ENCODE assay signal across 8 cellular contexts in the genomic region with DNA sequence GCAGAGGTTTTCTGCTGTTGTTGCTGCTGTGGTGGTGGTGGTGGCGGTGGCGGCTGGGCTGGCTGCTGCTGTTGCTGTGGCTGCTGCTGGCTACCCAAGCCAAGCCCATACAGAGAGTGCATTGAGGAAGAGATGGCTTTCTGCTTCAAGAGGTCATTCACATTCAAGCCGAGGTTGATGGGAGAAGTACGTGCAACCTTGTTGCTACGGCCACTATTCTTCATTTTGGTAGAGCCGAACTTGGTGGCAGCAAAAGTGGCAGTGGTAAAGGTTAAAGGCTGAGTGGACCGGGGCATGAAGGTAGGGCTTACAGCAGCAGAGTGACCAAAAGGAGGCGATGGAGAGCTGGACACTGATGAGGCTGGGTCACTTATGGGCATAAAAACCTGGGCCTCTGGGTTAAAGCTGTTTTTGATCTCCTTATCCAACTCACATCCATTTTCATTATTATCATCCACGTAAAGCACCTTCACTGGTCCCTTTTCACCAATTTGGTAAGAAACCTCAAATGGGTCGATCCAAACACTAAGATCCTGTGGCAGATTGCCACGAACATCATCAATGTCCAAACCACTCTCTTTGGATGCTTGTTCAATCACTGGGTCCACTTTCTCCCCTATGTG. TPM values are rescaled to one million over a fixed set of nuclear protein-coding genes. Genes with fewer than 3 reads are reported as not detected.
DNase-seq lines count a peak whose midpoint lies in the region; ATAC-seq and TF ChIP-seq lines count a peak whose summit lies in the region.

No MANE protein-coding gene starts in this region.

- WGBS in upper lobe of left lung, 2 donors: 62 to 77% methylated on average over 10 to 11 of the region's 11 CpGs

- H3K27ac ChIP-seq in effector memory CD4-positive, alpha-beta T cell (ENCODE audit: insufficient read depth, low read length, poor library complexity, severe bottlenecking): no peak overlapping the region
- H3K27ac ChIP-seq in mucosa of rectum (ENCODE audit: low read depth in 2 of 2, low read length in 2 of 2) (peak overlapping the region; percentile 56 to 97), upper lobe of left lung (peak overlapping the region in 3 of 4 donors; percentile 16 to 53 (median 38))

- ATAC-seq in upper lobe of left lung (ENCODE audit: low FRiP score in 2 of 2) (no peak), HG03108 (IDR thresholded peaks at IDR 0.05; ENCODE audit: unreplicated experiment) (no peak)

- peaks cover 15% of the 10 kb centered on the region for H3K36me3 ChIP-seq in effector memory CD4-positive, alpha-beta T cell (ENCODE audit: control insufficient read depth, insufficient read depth, low read length)
- H3K36me3 ChIP-seq in mucosa of rectum (ENCODE audit: control insufficient read depth in 2 of 2, insufficient read depth in 2 of 2, low read length in 2 of 2) (peaks cover 13 to 27% of the 10 kb centered on the region in 2 donors), upper lobe of left lung (peaks cover 5 to 24% (median 10%) of the 10 kb centered on the region in 4 donors)

- TF ChIP-seq CTCF in GM12874 (IDR thresholded peaks at IDR 0.05; ENCODE audit: insufficient read depth, low read depth, low read length) (peak; percentile 73), upper lobe of left lung (IDR thresholded peaks at IDR 0.05) (peak in 5 of 6 experiments; percentile 38 to 62 (median 46))

- DNase-seq in ACHN (peak; percentile 62), SK-MEL-5 (ENCODE audit: low read depth, low spot score) (peak; percentile 75), upper lobe of left lung (peak; percentile 73 to 75), NCI-H1436 treated with DMSO at 0.1 percent for 48 hours (lab: John Stamatoyannopoulos, UW) (no peak)
- DNase-seq in effector memory CD4-positive, alpha-beta T cell: no peak

- no peaks in the 10 kb centered on the region for H3K9me3 ChIP-seq in effector memory CD4-positive, alpha-beta T cell (ENCODE audit: control insufficient read depth, low read length)
- H3K9me3 ChIP-seq in mucosa of rectum (ENCODE audit: control insufficient read depth in 2 of 2, low read length in 2 of 2) (no peaks in the 10 kb centered on the region), upper lobe of left lung (no peaks in the 10 kb centered on the region)

- in situ Hi-C loops in ACHN (cut with HindIII; ENCODE audit: low pct_ligation_motif_present, low pct_unique_long_range_greater_than_20kb, low sequenced_read_pairs): no loop called here
- in situ Hi-C loops in SK-MEL-5 (cut with HindIII; ENCODE audit: low pct_unique_long_range_greater_than_20kb, low sequenced_read_pairs): no loop called here

- peak overlapping the region; percentile 35 to 89 for H3K9ac ChIP-seq in mucosa of rectum (ENCODE audit: low read depth in 1 of 2, low read length in 2 of 2)

- TF ChIP-seq EP300 in upper lobe of left lung (IDR thresholded peaks at IDR 0.05): no peak

- TF ChIP-seq POLR2A in upper lobe of left lung (IDR thresholded peaks at IDR 0.05): peak in 1 of 4 donors; percentile 40

- H3K4me1 ChIP-seq in effector memory CD4-positive, alpha-beta T cell (ENCODE audit: control insufficient read depth, insufficient read depth, low read length, poor library complexity, severe bottlenecking): peaks cover 34% of the 10 kb centered on the region
- H3K4me1 ChIP-seq in mucosa of rectum (ENCODE audit: control insufficient read depth in 2 of 2, insufficient read depth in 2 of 2, low read length in 2 of 2) (peaks cover 10 to 20% of the 10 kb centered on the region in 2 donors), upper lobe of left lung (peaks cover 16 to 36% (median 24%) of the 10 kb centered on the region in 4 donors)

- peak overlapping the region; percentile 90 for H3K4me3 ChIP-seq in effector memory CD4-positive, alpha-beta T cell (ENCODE audit: insufficient read depth, low read depth, low read length, poor library complexity, severe bottlenecking)
- H3K4me3 ChIP-seq in mucosa of rectum (ENCODE audit: low read length in 2 of 2) (peak overlapping the region; percentile 96 to 97), upper lobe of left lung (peak overlapping the region in 3 of 4 donors; percentile 30 to 94 (median 87))

- no peaks in the 10 kb centered on the region for H3K27me3 ChIP-seq in effector memory CD4-positive, alpha-beta T cell (replicated peaks; ENCODE audit: control insufficient read depth, insufficient read depth, low read length, poor library complexity, severe bottlenecking)
- H3K27me3 ChIP-seq in mucosa of rectum (ENCODE audit: control insufficient read depth in 2 of 2, insufficient read depth in 2 of 2, low read length in 2 of 2) (no peaks in the 10 kb centered on the region), upper lobe of left lung (no peaks in the 10 kb centered on the region)

RNA-seq across cellular contexts. Expression of a gene that starts 2.8 kb away (rescaled TPM):
- 23.3 and 23.7 TPM in 2 replicates for total RNA-seq in SK-MEL-5 (2014; rRNA removed; shearing (Covaris generic))
- 36.6 and 37.5 TPM in 2 replicates for polyA plus RNA-seq in SK-MEL-5 (2015; cell fraction: cytosol; rRNA removed)
- polyA plus RNA-seq in SK-MEL-5 (2015; cell fraction: nucleus; rRNA removed): 18.2 and 22.4 TPM in 2 replicates
- total RNA-seq in upper lobe of left lung: 10 to 100 TPM; 16.0 to 98.5 (median 53.5) TPM

RNA-seq across cellular contexts. Expression of a gene that starts 27.9 kb away (rescaled TPM):
- not detected in 2 replicates for total RNA-seq in SK-MEL-5 (2014; rRNA removed; shearing (Covaris generic))
- polyA plus RNA-seq in SK-MEL-5 (2015; cell fraction: cytosol; rRNA removed): not detected in 2 replicates
- not detected in 2 replicates for polyA plus RNA-seq in SK-MEL-5 (2015; cell fraction: nucleus; rRNA removed)
- total RNA-seq in upper lobe of left lung: under 1 TPM in 1 of 6 donors, not detected in 5; 0.23 TPM

Comparison
In these comparisons a context has a peak if more than half of its experiments do, and no peak if none do; other contexts are left out.
1. DNase-seq: peak in ACHN (single experiment), SK-MEL-5 (single experiment) and upper lobe of left lung (2 of 2); none in effector memory CD4-positive, alpha-beta T cell (0 of 3) and NCI-H1436 treated with DMSO at 0.1 percent for 48 hours (single experiment).
2. Peak in every context shown above with its lines, with median percentiles within 50 percentile points of each other: H3K4me3 ChIP-seq.